In the genomic region with DNA sequence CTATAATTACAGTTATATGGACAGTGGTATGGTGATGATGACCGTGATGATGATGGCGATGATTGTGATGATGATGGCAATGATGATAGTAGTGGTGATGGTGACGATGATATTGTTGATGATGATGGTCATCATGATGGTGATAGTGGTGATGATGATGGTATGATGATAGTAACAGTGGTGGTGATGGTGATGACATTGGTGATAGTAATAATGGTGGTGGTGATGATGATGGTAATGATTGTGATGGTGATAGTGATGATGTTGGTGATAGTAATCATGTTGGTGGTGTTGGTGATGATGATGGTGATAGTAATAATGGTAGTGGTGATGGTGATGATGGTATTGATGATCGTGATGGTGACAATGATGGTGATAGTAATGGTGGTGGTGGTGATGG, we compare ENCODE assay signal across 28 cellular contexts.
"Had no signal": no experiment of that assay in that cellular context is flagged by ENCODE, and none has a peak within 500 bp of the region (broad histone marks: within the 10 kb centered on the region; RNA-seq: fewer than 3 reads in every experiment).

No MANE protein-coding gene starts in this region.

- H3K27ac Mint-ChIP-seq: dendritic cell treated with granulocyte-macrophage colony-stimulating factor and Interleukin-4, amounts not matched to agents 40 ng/mL and 50 ng/mL, for 4 days; effector memory CD8-positive, alpha-beta T cell; endodermal cell; mesothelial cell of epicardium; naive B cell had no signal

- H3K9me3 ChIP-seq: colonic mucosa, esophagus squamous epithelium, gastroesophageal sphincter, lower lobe of right lung had no signal

- H3K36me3 Mint-ChIP-seq: mesothelial cell of epicardium, naive B cell had no signal

- H3K27ac ChIP-seq: colonic mucosa, epithelial cell of prostate, esophagus squamous epithelium, gastroesophageal sphincter, heart right ventricle, left lung, lower lobe of right lung had no signal

- DNase-seq: colonic mucosa; cortex of kidney; effector CD8-positive, alpha-beta T cell; effector memory CD8-positive, alpha-beta T cell; endodermal cell; erythroblast; esophagus squamous epithelium; foreskin fibroblast; glutamatergic neuron; head of caudate nucleus; heart right ventricle; hippocampal formation; left cardiac atrium; left lung; left ventricle myocardium superior; lower lobe of right lung; mesenchymal stem cell; mucosa of descending colon; naive B cell had no signal

- H3K4me1 ChIP-seq: colonic mucosa, gastroesophageal sphincter, left lung, lower lobe of right lung had no signal

- H3K27me3 Mint-ChIP-seq: dendritic cell treated with granulocyte-macrophage colony-stimulating factor and Interleukin-4, amounts not matched to agents 40 ng/mL and 50 ng/mL, for 4 days; effector memory CD8-positive, alpha-beta T cell; naive B cell had no signal

- FAIRE-seq: endometrium, frontal cortex, islet of Langerhans, keratinocyte had no signal

- H3K4me1 Mint-ChIP-seq: endodermal cell, naive B cell had no signal

- H3K4me3 Mint-ChIP-seq: dendritic cell treated with granulocyte-macrophage colony-stimulating factor and Interleukin-4, amounts not matched to agents 40 ng/mL and 50 ng/mL, for 4 days; effector memory CD8-positive, alpha-beta T cell; endodermal cell; mesothelial cell of epicardium; naive B cell had no signal

- H3K27me3 ChIP-seq: colonic mucosa, esophagus squamous epithelium, gastroesophageal sphincter, heart right ventricle, left lung had no signal

- H3K36me3 ChIP-seq: colonic mucosa, esophagus squamous epithelium, gastroesophageal sphincter, heart right ventricle, left lung, lower lobe of right lung had no signal

- H3K4me3 ChIP-seq: colonic mucosa, esophagus squamous epithelium, gastroesophageal sphincter, heart right ventricle, left lung, lower lobe of right lung, mucosa of descending colon had no signal

- ATAC-seq: effector memory CD8-positive, alpha-beta T cell; esophagus mucosa; gastroesophageal sphincter; heart right ventricle; left cardiac atrium; left lung; left ventricle myocardium superior; lower lobe of right lung; mucosa of descending colon had no signal
